In genomic region chr5:111931658-111932057, GRCh38 we compare ENCODE assay signal across 27 cellular contexts.
DNase-seq lines count a peak whose midpoint lies in the region; ATAC-seq, FAIRE-seq and TF ChIP-seq lines count a peak whose summit lies in the region.
"Had no signal": no experiment of that assay in that cellular context is flagged by ENCODE, and none has a peak within 500 bp of the region (broad histone marks: within the 10 kb centered on the region; RNA-seq: fewer than 3 reads in every experiment).

No MANE protein-coding gene starts in this region.

- no peak overlapping the region for H3K4me3 ChIP-seq in A549
- H3K4me3 ChIP-seq in PC-3 (ENCODE audit: low read length): no peak overlapping the region
- H3K4me3 ChIP-seq in fibroblast of mammary gland (ENCODE audit: control insufficient read depth, low read depth, low read length): no peak overlapping the region
- H3K4me3 ChIP-seq: BLaER1 treated with 17β-estradiol and CSF1 and Interleukin-3, amounts not matched to agents 10 nM and 100 nM; breast epithelium; tibial artery had no signal

- H3F3A ChIP-seq in PC-3 (ENCODE audit: low read length, unreplicated experiment): no peaks in the 10 kb centered on the region

- no peaks in the 10 kb centered on the region for H3K79me2 ChIP-seq in PC-3 (ENCODE audit: low read length)

- H3K27me3 ChIP-seq in PC-3 (ENCODE audit: low read length): no peaks in the 10 kb centered on the region
- H3K27me3 ChIP-seq: BLaER1 treated with 17β-estradiol and CSF1 and Interleukin-3, amounts not matched to agents 10 nM and 100 nM; breast epithelium; tibial artery had no signal

- CTCF ChIA-PET in A549 (lab: Yijun Ruan, JAX) (no interaction called here), PC-3 (lab: Charles Lee) (no interaction called here)

- no peaks in the 10 kb centered on the region for H4K20me1 ChIP-seq in PC-3 (ENCODE audit: low read length)
- H4K20me1 ChIP-seq: BLaER1 treated with 17β-estradiol and CSF1 and Interleukin-3, amounts not matched to agents 10 nM and 100 nM had no signal

- no peak for TF ChIP-seq POLR2A in A549 (IDR thresholded peaks at IDR 0.05; ENCODE audit: low read length)

- no peak for FAIRE-seq in A549 (lab: Jason Lieb, UNC)
- FAIRE-seq: GM18507, small intestine had no signal

- H3K27ac ChIP-seq in A549 (no peak overlapping the region), PC-3 (ENCODE audit: low read length) (peak overlapping the region; percentile 17; the same call in 1 of the 2 replicates)
- H3K27ac ChIP-seq: BLaER1 treated with 17β-estradiol and CSF1 and Interleukin-3, amounts not matched to agents 10 nM and 100 nM; breast epithelium; tibial artery had no signal

- 60% methylated on average over 2 of the region's 2 CpGs for WGBS in A549 (ENCODE audit: missing lambda C conversion rate)

- H3K9me3 ChIP-seq in A549 (no peaks in the 10 kb centered on the region), PC-3 (ENCODE audit: low read length) (no peaks in the 10 kb centered on the region)
- H3K9me3 ChIP-seq: breast epithelium, tibial artery had no signal

- intact Hi-C loops in PC-3 (cut with micrococcal nuclease): no loop called here

- BruUV-seq in PC-3 (replicated peaks; lab: Mats Ljungman, UMichigan): no TSS peak

- no peaks in the 10 kb centered on the region for H3K36me3 ChIP-seq in PC-3 (ENCODE audit: low read depth, low read length)
- H3K36me3 ChIP-seq: BLaER1 treated with 17β-estradiol and CSF1 and Interleukin-3, amounts not matched to agents 10 nM and 100 nM; breast epithelium; tibial artery had no signal

- H3K9ac ChIP-seq in PC-3 (ENCODE audit: low read length): no peak overlapping the region
- H3K9ac ChIP-seq: BLaER1 treated with 17β-estradiol and CSF1 and Interleukin-3, amounts not matched to agents 10 nM and 100 nM had no signal

- H3K4me1 ChIP-seq in A549 (no peaks in the 10 kb centered on the region), PC-3 (ENCODE audit: insufficient read depth, low read length) (peaks cover 26% of the 10 kb centered on the region)
- H3K4me1 ChIP-seq: breast epithelium had no signal

- TF ChIP-seq EP300 in A549 (IDR thresholded peaks at IDR 0.05): no peak

- H3K9me2 ChIP-seq in PC-3 (replicated peaks; ENCODE audit: low read length): no peaks in the 10 kb centered on the region

- ATAC-seq in A549 (no peak), PC-3 (no peak), GM21381 (IDR thresholded peaks at IDR 0.05; ENCODE audit: unreplicated experiment) (no peak), HG03378 (IDR thresholded peaks at IDR 0.05; ENCODE audit: unreplicated experiment) (no peak)
- ATAC-seq: natural killer cell had no signal

- TF ChIP-seq RAD21 in A549 (conservative IDR thresholded peaks at IDR 0.05 in 1 of 2, IDR thresholded peaks at IDR 0.05 in 1 of 2): no peak

- TF ChIP-seq CTCF in A549 (IDR thresholded peaks at IDR 0.05) (no peak), PC-3 (conservative IDR thresholded peaks at IDR 0.05; ENCODE audit: low read depth, low read length) (no peak), fibroblast of mammary gland (conservative IDR thresholded peaks at IDR 0.05; ENCODE audit: control insufficient read depth, insufficient read depth, low read depth, low read length) (no peak)

- POLR2A ChIA-PET in A549 (lab: Yijun Ruan, JAX): no interaction called here
- POLR2A ChIA-PET in PC-3 (lab: Charles Lee; ENCODE audit: unreplicated experiment): no interaction called here

- no peak for DNase-seq in A549 (ENCODE audit: low read depth in 1 of 2, low spot score in 1 of 2)
- peak; percentile 18 for DNase-seq in EH (ENCODE audit: low read depth)
- DNase-seq in PC-3: no peak
- DNase-seq in fibroblast of mammary gland (ENCODE audit: low read depth): peak; percentile 52
- no peak for DNase-seq in germinal center (ENCODE audit: low spot score)
- DNase-seq: activated B cell treated with CpG ODN at 0.5 μM for 24 hours; activated CD4-positive, alpha-beta T cell treated with anti-CD3 and anti-CD28 coated beads, Interleukin-2, amount 50 U/mL, for 1 hour; activated naive CD4-positive, alpha-beta T cell treated with Interleukin-2 at 50 U/mL for 16 hours; activated T-cell treated with anti-CD3 and anti-CD28 coated beads, Interleukin-2, amount 50 U/mL, for 4 hours; amniotic stem cell; COR-L47; DMS79; effector CD8-positive, alpha-beta T cell; GF-D8; midbrain; natural killer cell; NCI-H1417; NCI-H2029 treated with DMSO at 0.1 percent for 48 hours; NCI-H748 treated with DMSO at 0.1 percent for 48 hours; Right ventricle myocardium superior; small intestine; tibial artery had no signal

- H2AFZ ChIP-seq in PC-3 (ENCODE audit: low read length): no peak overlapping the region

- H3K4me2 ChIP-seq in A549: no peak overlapping the region
- H3K4me2 ChIP-seq in PC-3 (ENCODE audit: low read length): no peak overlapping the region

TF ChIP-seq in A549, 52 proteins besides CTCF, POLR2A, EP300 and RAD21:
- peak; percentile 56 to 64; a peak in 3 of 4 replicates for TF ChIP-seq CEBPB (IDR thresholded peaks at IDR 0.05)
- TF ChIP-seq CHD2 (IDR thresholded peaks at IDR 0.05; ENCODE audit: low read length, partially characterized antibody): no peak

Comparison
In these comparisons a context has a peak if more than half of its experiments do, and no peak if none do; other contexts are left out.
1. DNase-seq: peak in EH (single experiment) and fibroblast of mammary gland (single experiment); none in A549 (0 of 2), PC-3 (single experiment) and germinal center (single experiment).